8 cellular contexts compared by ENCODE assay signal in the genomic region with DNA sequence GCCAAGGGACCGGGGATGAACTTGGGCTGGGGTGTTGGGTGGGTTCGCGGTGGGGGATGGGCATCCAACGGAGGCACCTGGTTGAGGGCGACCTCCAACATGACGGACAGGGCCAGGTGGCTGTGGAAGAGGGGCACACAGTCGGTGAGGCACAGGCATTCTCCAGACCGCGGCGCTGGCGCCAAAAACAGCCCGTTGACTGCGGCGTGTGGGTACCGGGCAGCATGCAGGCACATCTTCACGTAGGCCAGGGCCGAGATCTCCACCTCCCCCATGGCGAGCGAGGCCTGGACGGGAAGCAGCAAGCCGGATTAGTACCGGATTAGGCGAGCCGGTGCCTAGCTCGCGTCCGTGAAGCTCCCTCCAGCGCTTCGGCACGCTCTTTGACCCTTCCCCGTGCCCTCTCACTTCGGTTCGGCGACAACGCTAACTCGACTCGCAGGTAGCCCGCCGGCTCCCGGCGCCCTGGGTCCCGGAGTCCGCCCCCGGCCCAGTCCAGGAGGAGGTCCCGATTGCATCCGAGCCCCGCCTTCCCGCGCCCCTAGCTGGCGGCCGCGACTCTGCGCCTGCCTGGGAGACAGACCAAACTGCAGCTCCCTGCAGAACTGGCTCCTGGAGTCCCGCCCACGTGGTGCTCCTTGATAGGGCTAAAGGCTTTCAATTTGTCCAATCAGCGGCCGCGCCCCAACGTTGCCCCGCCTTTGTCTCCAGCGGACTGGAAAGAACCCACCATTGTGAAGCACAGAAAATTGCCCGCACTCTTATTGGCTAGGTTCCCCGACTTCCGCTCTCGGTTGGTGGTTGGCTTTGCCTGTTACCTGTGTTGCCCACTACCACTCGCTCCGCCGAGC. TPM values are rescaled to one million over a fixed set of nuclear protein-coding genes. Genes with fewer than 3 reads are reported as not detected.
DNase-seq lines count a peak whose midpoint lies in the region; ATAC-seq, FAIRE-seq and TF ChIP-seq lines count a peak whose summit lies in the region.

A gene with protein sequence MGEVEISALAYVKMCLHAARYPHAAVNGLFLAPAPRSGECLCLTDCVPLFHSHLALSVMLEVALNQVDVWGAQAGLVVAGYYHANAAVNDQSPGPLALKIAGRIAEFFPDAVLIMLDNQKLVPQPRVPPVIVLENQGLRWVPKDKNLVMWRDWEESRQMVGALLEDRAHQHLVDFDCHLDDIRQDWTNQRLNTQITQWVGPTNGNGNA (minus strand): TSS at position 562 of the 851 bp plus-strand sequence. CDS start 287 bp downstream, at position 275.

- H3K9me1 ChIP-seq in endothelial cell of umbilical vein (replicated peaks; ENCODE audit: control insufficient read depth, extremely low read depth, insufficient read depth, low read length): no peaks in the 10 kb centered on the region

- H3K9me3 ChIP-seq in OCI-LY7 (ENCODE audit: low read length) (no peaks in the 10 kb centered on the region), endothelial cell of umbilical vein (replicated peaks; ENCODE audit: control insufficient read depth, insufficient read depth, low read length) (no peaks in the 10 kb centered on the region)

- peak within 1 kb of the TSS; percentile 57 for H3K9ac ChIP-seq in endothelial cell of umbilical vein (replicated peaks; ENCODE audit: extremely low read depth, insufficient read depth, low read length)

- TF ChIP-seq POLR2A in endothelial cell of umbilical vein (IDR thresholded peaks at IDR 0.05; ENCODE audit: low read depth, low read length): peak; percentile 78

- POLR2A ChIA-PET in OCI-LY7 (lab: Charles Lee): interaction anchor here (0.7 to 2.5 kb wide), 12 partner anchors 15 to 105 kb away, joined by 3 to 14 read pairs (median 3); a partner anchor contains a TSS
- POLR2A ChIA-PET in endothelial cell of umbilical vein (lab: Charles Lee): interaction anchor here (0.7 to 1.2 kb wide), 4 partner anchors 20 to 101 kb away, joined by 3 to 10 read pairs (median 4); a partner anchor contains a TSS

- peak; percentile 51 for TF ChIP-seq CTCF in OCI-LY7 (conservative IDR thresholded peaks at IDR 0.05; ENCODE audit: low read length)
- TF ChIP-seq CTCF in endothelial cell of umbilical vein (IDR thresholded peaks at IDR 0.05; ENCODE audit: extremely low read depth in 1 of 2, insufficient read depth in 1 of 2, low read depth in 1 of 2, low read length in 2 of 2): peak; percentile 28 to 53

- peak; percentile 100 for FAIRE-seq in endothelial cell of umbilical vein (lab: Jason Lieb, UNC)

- peaks cover 44% of the 10 kb centered on the region for H3K4me1 ChIP-seq in OCI-LY7 (ENCODE audit: insufficient read depth, low read length, poor library complexity, severe bottlenecking)
- peaks cover 23% of the 10 kb centered on the region for H3K4me1 ChIP-seq in endothelial cell of umbilical vein (ENCODE audit: control insufficient read depth, extremely low read depth, insufficient read depth, low read length)

- peak within 1 kb of the TSS; percentile 89 for H3K4me2 ChIP-seq in OCI-LY7 (ENCODE audit: low read length)
- H3K4me2 ChIP-seq in endothelial cell of umbilical vein (ENCODE audit: insufficient read depth, low read length): peak within 1 kb of the TSS; percentile 73

- H3K9me2 ChIP-seq in OCI-LY7 (ENCODE audit: insufficient read depth, low read length): no peaks in the 10 kb centered on the region

- no peaks in the 10 kb centered on the region for H3K27me3 ChIP-seq in endothelial cell of umbilical vein (ENCODE audit: control insufficient read depth in 2 of 2, insufficient read depth in 2 of 2, low read length in 2 of 2)

- dilution Hi-C loops in endothelial cell of umbilical vein (cut with MboI; ENCODE audit: extremely low pct_ligation_motif_present, low sequenced_read_pairs): no loop called here

- H3K4me3 ChIP-seq in OCI-LY7 (ENCODE audit: low read depth, low read length, poor library complexity, severe bottlenecking): peak within 1 kb of the TSS; percentile 85
- H3K4me3 ChIP-seq in endothelial cell of umbilical vein (replicated peaks in 1 of 3; ENCODE audit: insufficient read depth in 1 of 3, low read depth in 1 of 3, low read length in 3 of 3): peak within 1 kb of the TSS; percentile 79 to 99 (median 81)

- H3K79me2 ChIP-seq in OCI-LY7 (ENCODE audit: insufficient read depth, low read depth, low read length) (peaks cover 36% of the 10 kb centered on the region), endothelial cell of umbilical vein (ENCODE audit: control insufficient read depth, insufficient read depth, low read length) (peaks cover 29% of the 10 kb centered on the region)

- peak within 1 kb of the TSS; percentile 84 for H2AFZ ChIP-seq in OCI-LY7 (ENCODE audit: low read length)
- peak within 1 kb of the TSS; percentile 75 for H2AFZ ChIP-seq in endothelial cell of umbilical vein (ENCODE audit: low read depth, low read length)

- CTCF ChIA-PET in OCI-LY7 (lab: Charles Lee; ENCODE audit: unreplicated experiment): interaction anchor here (0.9 to 1.0 kb wide), 2 partner anchors 9 to 20 kb away, joined by 4 to 5 read pairs; a partner anchor contains a TSS
- CTCF ChIA-PET in endothelial cell of umbilical vein (lab: Charles Lee): interaction anchor here (0.9 to 2.1 kb wide), 12 partner anchors 13 to 290 kb away, joined by 3 to 12 read pairs (median 4); a partner anchor contains a TSS

- peak; percentile 68 for ATAC-seq in GM21526 (IDR thresholded peaks at IDR 0.05; ENCODE audit: low FRiP score, unreplicated experiment)

- DNase-seq in DMS114 treated with DMSO at 0.1 percent for 48 hours (lab: John Stamatoyannopoulos, UW; ENCODE audit: unreplicated experiment): peak; percentile 98
- DNase-seq in HuH-7.5 (ENCODE audit: low spot score): peak; percentile 98
- peak; percentile 100 for DNase-seq in OCI-LY7 (ENCODE audit: low spot score)
- DNase-seq in activated T-cell treated with anti-CD3 and anti-CD28 coated beads for 1 hour (ENCODE audit: low read depth): peak; percentile 98
- peak; percentile 100 for DNase-seq in endothelial cell of umbilical vein (ENCODE audit: low read depth, low spot score)
- DNase-seq in midbrain (lab: John Stamatoyannopoulos, UW): peak; percentile 99
- DNase-seq in stimulated activated CD8-positive, alpha-beta memory T cell treated with anti-CD3 and anti-CD28 coated beads, Interleukin-2, amount 100 ng/mL, for 1 hour (ENCODE audit: low read depth in 2 of 2): peak; percentile 98 to 99

- peak within 1 kb of the TSS; percentile 81 for H3K27ac ChIP-seq in OCI-LY7 (ENCODE audit: low read depth, low read length, poor library complexity, severe bottlenecking)
- peak within 1 kb of the TSS; percentile 42 for H3K27ac ChIP-seq in endothelial cell of umbilical vein (ENCODE audit: insufficient read depth, low read depth, low read length)

- H3K36me3 ChIP-seq in OCI-LY7 (ENCODE audit: insufficient read depth, low read length) (peaks cover 55% of the 10 kb centered on the region), endothelial cell of umbilical vein (ENCODE audit: control insufficient read depth in 2 of 2, extremely low read depth in 1 of 2, insufficient read depth in 2 of 2, low read length in 2 of 2) (peaks cover 6 to 23% of the 10 kb centered on the region in 2 experiments)

- intact Hi-C loops in OCI-LY7 (cut with micrococcal nuclease; ENCODE audit: unreplicated experiment): loop anchor here (1.0 to 10.0 kb wide), 4 partner anchors 20 to 836 kb away; a partner anchor contains a TSS
- intact Hi-C loops in endothelial cell of umbilical vein (cut with micrococcal nuclease): loop anchor here (1.0 to 2.0 kb wide), 3 partner anchors 20 to 46 kb away; a partner anchor contains a TSS

- H4K20me1 ChIP-seq in OCI-LY7 (ENCODE audit: insufficient read depth, low read length) (0 out of 2 replicates have a peak, but pooled peaks cover 6% of the 10 kb centered on the region), endothelial cell of umbilical vein (replicated peaks; ENCODE audit: control insufficient read depth, extremely low read depth, insufficient read depth, low read length) (no peaks in the 10 kb centered on the region)

- BruUV-seq in OCI-LY7 (replicated peaks; lab: Mats Ljungman, UMichigan) (no TSS peak), endothelial cell of umbilical vein (replicated peaks; lab: Mats Ljungman, UMichigan) (TSS peak; percentile 17)

TF ChIP-seq in endothelial cell of umbilical vein, 7 proteins besides CTCF, POLR2A, EP300 and RAD21:
- TF ChIP-seq GATA2 (IDR thresholded peaks at IDR 0.05; ENCODE audit: insufficient read depth, insufficient read length, low read depth, low read length) (no peak), POLR2AphosphoS5 (IDR thresholded peaks at IDR 0.05; ENCODE audit: insufficient read depth, low read depth, low read length) (peak; percentile 63), FOS (IDR thresholded peaks at IDR 0.05; ENCODE audit: borderline replicate concordance, insufficient read depth, low read length) (no peak)
- TF ChIP-seq, protein P1, sequence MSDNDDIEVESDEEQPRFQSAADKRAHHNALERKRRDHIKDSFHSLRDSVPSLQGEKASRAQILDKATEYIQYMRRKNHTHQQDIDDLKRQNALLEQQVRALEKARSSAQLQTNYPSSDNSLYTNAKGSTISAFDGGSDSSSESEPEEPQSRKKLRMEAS (IDR thresholded peaks at IDR 0.05; ENCODE audit: insufficient read depth, insufficient read length): peak; percentile 82

RNA-seq across cellular contexts. Expression of the gene that starts here (rescaled TPM):
- 73.2 and 74.8 TPM in 2 replicates for total RNA-seq in OCI-LY7 (2014; rRNA removed; shearing (Covaris generic))
- total RNA-seq in OCI-LY7 (2022) (72.0 and 72.9 TPM in 2 replicates), endothelial cell of umbilical vein (19.0 and 21.8 TPM in 2 replicates)
- 31.8 and 38.0 TPM in 2 replicates for polyA plus RNA-seq in endothelial cell of umbilical vein
- polyA plus RNA-seq in endothelial cell of umbilical vein (2011; cell fraction: cytosol; rRNA removed): 18.3 and 20.5 TPM in 2 replicates
- polyA plus RNA-seq in endothelial cell of umbilical vein (2011; cell fraction: nucleus; rRNA removed): 32.5 and 34.0 TPM in 2 replicates
- 16.1 and 17.0 TPM in 2 replicates for polyA plus RNA-seq in endothelial cell of umbilical vein (2012)
- 9.2 and 11.7 TPM in 2 replicates for polyA minus RNA-seq in endothelial cell of umbilical vein
- polyA minus RNA-seq in endothelial cell of umbilical vein (2011; cell fraction: cytosol; rRNA and poly(A)+ RNA removed): 4.4 TPM
- polyA minus RNA-seq in endothelial cell of umbilical vein (2011; cell fraction: nucleus; rRNA and poly(A)+ RNA removed): 7.4 and 12.6 TPM in 2 replicates

Comparison
In these comparisons a context has a peak if more than half of its experiments do, and no peak if none do; other contexts are left out.
1. Peak in every context shown above with its lines: DNase-seq, ATAC-seq, H3K4me3 ChIP-seq and H3K27ac ChIP-seq.